In genomic region chr5:56698463-56699381, GRCh38 we compare ENCODE assay signal across 2 cellular contexts.
TF ChIP-seq lines count a peak whose summit lies in the region.

No MANE protein-coding gene starts in this region.

TF ChIP-seq in IMR-90, 13 proteins besides CTCF, POLR2A, EP300 and RAD21 (continued from another document):
- no peak for TF ChIP-seq NFE2L2 (IDR thresholded peaks at IDR 0.05; ENCODE audit: low read depth, low read length)
- TF ChIP-seq MAZ (IDR thresholded peaks at IDR 0.05; ENCODE audit: borderline replicate concordance, low read depth, low read length), result no peak
- no peak for TF ChIP-seq CEBPB (IDR thresholded peaks at IDR 0.05; ENCODE audit: low read depth, low read length)
- TF ChIP-seq RCOR1 (IDR thresholded peaks at IDR 0.05; ENCODE audit: insufficient replicate concordance, low read length), result no peak

TF ChIP-seq in GM12878, 131 proteins besides CTCF, POLR2A, EP300 and RAD21 (continued from another document):
- TF ChIP-seq SREBF2 (IDR thresholded peaks at IDR 0.05; ENCODE audit: low read length) (no peak), WRNIP1 (IDR thresholded peaks at IDR 0.05; ENCODE audit: borderline replicate concordance, low read depth, low read length) (no peak), CEBPB (IDR thresholded peaks at IDR 0.05; ENCODE audit: borderline replicate concordance in 1 of 2, low read depth in 2 of 2, low read length in 2 of 2) (no peak), MLLT1 (IDR thresholded peaks at IDR 0.05) (no peak)
TF ChIP-seq in GM12878: peak in this region for 0.
